In the genomic region with DNA sequence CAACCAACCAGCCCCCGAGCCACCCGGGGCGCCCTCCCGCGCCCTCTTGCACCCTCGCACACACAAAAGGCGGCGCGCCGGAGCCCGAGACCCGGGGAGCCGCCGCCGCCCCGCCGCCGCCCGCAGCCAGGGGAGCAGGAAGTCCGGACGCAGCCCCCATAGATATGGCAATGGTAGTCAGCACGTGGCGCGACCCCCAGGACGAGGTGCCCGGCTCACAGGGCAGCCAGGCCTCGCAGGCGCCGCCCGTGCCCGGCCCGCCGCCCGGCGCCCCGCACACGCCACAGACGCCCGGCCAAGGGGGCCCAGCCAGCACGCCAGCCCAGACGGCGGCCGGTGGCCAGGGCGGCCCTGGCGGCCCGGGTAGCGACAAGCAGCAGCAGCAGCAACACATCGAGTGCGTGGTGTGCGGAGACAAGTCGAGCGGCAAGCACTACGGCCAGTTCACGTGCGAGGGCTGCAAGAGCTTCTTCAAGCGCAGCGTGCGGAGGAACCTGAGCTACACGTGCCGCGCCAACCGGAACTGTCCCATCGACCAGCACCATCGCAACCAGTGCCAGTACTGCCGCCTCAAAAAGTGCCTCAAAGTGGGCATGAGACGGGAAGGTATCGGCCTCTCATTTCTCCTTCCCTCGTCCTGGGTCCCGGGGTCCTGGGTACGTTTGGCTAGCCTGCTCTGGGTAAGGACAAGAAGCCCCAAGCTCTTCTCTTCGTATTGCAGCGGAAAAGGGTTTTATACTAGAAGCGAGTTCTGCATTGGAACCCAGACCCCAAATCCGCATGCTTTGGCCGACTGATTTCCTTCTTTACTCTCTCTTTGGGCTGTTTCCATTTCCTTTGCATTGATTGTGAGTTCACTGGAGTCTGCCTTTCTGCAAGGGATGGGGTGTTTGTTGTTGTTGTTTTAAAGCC, we compare ENCODE assay signal across 8 cellular contexts. TPM values are rescaled to one million over a fixed set of nuclear protein-coding genes. Genes with fewer than 3 reads are reported as not detected.
DNase-seq lines count a peak whose midpoint lies in the region; ATAC-seq and TF ChIP-seq lines count a peak whose summit lies in the region.

No MANE protein-coding gene starts in this region.

- peak overlapping the region; percentile 74 to 93 (median 92) for H3K4me3 ChIP-seq in liver (ENCODE audit: low read depth in 1 of 3, low read length in 3 of 3)

- no peaks in the 10 kb centered on the region for H3K9me3 ChIP-seq in liver (ENCODE audit: control insufficient read depth in 4 of 4, low read length in 3 of 4)

- H3K36me3 Mint-ChIP-seq in MCF 10A (ENCODE audit: insufficient read depth, unreplicated experiment) (peaks cover 13% of the 10 kb centered on the region), type B pancreatic cell (peaks cover 50% of the 10 kb centered on the region)

- H3K27ac Mint-ChIP-seq in MCF 10A (ENCODE audit: low read depth, unreplicated experiment), result peak overlapping the region; percentile 98
- H3K27ac Mint-ChIP-seq in type B pancreatic cell, result peak overlapping the region; percentile 96

- TF ChIP-seq RAD21 in liver (IDR thresholded peaks at IDR 0.05), result peak in 1 of 2 donors; percentile 15

- CTCF ChIA-PET in MCF 10A (lab: Yijun Ruan, JAX), result interaction anchor here (0.6 to 1.2 kb wide), 3 partner anchors 8 to 23 kb away, joined by 3 to 5 read pairs (median 4); no protein-coding TSS in a partner anchor

- intact Hi-C loops in MCF 10A (cut with micrococcal nuclease), result loop anchor here (1.0 kb wide), 1 partner anchor 8 kb away; no protein-coding TSS in a partner anchor

- H3K36me3 ChIP-seq in liver (ENCODE audit: control insufficient read depth in 4 of 4, insufficient read depth in 3 of 4, low read depth in 1 of 4, low read length in 3 of 4), result peaks cover 0 to 5% (median 0%) of the 10 kb centered on the region in 4 donors

- H3K27me3 Mint-ChIP-seq in MCF 10A (ENCODE audit: insufficient read depth, unreplicated experiment), result no peaks in the 10 kb centered on the region
- peaks cover 19% of the 10 kb centered on the region for H3K27me3 Mint-ChIP-seq in type B pancreatic cell

- WGBS in liver, result 2% methylated on average over 75 of the region's 75 CpGs

- ATAC-seq in HG03521 (IDR thresholded peaks at IDR 0.05; ENCODE audit: unreplicated experiment) (no peak), HG03135 (IDR thresholded peaks at IDR 0.05; ENCODE audit: unreplicated experiment) (no peak), GM19467 (IDR thresholded peaks at IDR 0.05; ENCODE audit: unreplicated experiment) (no peak)

- peaks cover 3 to 39% (median 31%) of the 10 kb centered on the region in 4 donors for H3K4me1 ChIP-seq in liver (ENCODE audit: control insufficient read depth in 4 of 4, insufficient read depth in 4 of 4, low read length in 3 of 4)

- POLR2A ChIA-PET in MCF 10A (lab: Yijun Ruan, JAX), result interaction anchor here (0.5 to 7.6 kb wide), 9 partner anchors 7 to 1731 kb away, joined by 3 to 156 read pairs (median 3); no protein-coding TSS in a partner anchor

- DNase-seq in D341Med (ENCODE audit: low spot score) (peak; percentile 52), NCI-H1092 treated with DMSO at 0.1 percent for 48 hours (lab: John Stamatoyannopoulos, UW) (peak; percentile 37), MCF 10A (ENCODE audit: unreplicated experiment) (peak; percentile 73), type B pancreatic cell (ENCODE audit: extremely low spot score, unreplicated experiment) (peak; percentile 70)

- peaks cover 29% of the 10 kb centered on the region for H3K4me1 Mint-ChIP-seq in MCF 10A (ENCODE audit: insufficient read depth, unreplicated experiment)
- H3K4me1 Mint-ChIP-seq in type B pancreatic cell (ENCODE audit: unreplicated experiment), result peaks cover 22% of the 10 kb centered on the region

- H3K4me3 Mint-ChIP-seq in MCF 10A (ENCODE audit: unreplicated experiment) (peak overlapping the region; percentile 84), type B pancreatic cell (peak overlapping the region; percentile 96)

- BruUV-seq in MCF 10A (replicated peaks; lab: Mats Ljungman, UMichigan), result TSS peak; percentile 16

- peak overlapping the region; percentile 90 to 94 for H3K27ac ChIP-seq in liver (ENCODE audit: low read depth in 1 of 2, low read length in 2 of 2)

- no peaks in the 10 kb centered on the region for H3K27me3 ChIP-seq in liver (ENCODE audit: control insufficient read depth in 4 of 4, insufficient read depth in 4 of 4, low read length in 3 of 4)

- H3K9ac ChIP-seq in liver (ENCODE audit: low read depth in 1 of 2, low read length in 2 of 2), result peak overlapping the region; percentile 89 to 92

- no peak for TF ChIP-seq CTCF in MCF 10A (IDR thresholded peaks at IDR 0.05; ENCODE audit: unreplicated experiment)
- no peak for TF ChIP-seq CTCF in liver (IDR thresholded peaks at IDR 0.05; ENCODE audit: low read depth, low read length, missing input control)
- TF ChIP-seq CTCF in type B pancreatic cell (conservative IDR thresholded peaks at IDR 0.05), result no peak

- H3K9me3 Mint-ChIP-seq in MCF 10A (ENCODE audit: unreplicated experiment), result no peaks in the 10 kb centered on the region
- H3K9me3 Mint-ChIP-seq in type B pancreatic cell, result no peaks in the 10 kb centered on the region

TF ChIP-seq in liver, 16 proteins besides CTCF, POLR2A, EP300 and RAD21:
- TF ChIP-seq EGR1 (IDR thresholded peaks at IDR 0.05; ENCODE audit: low read depth in 2 of 2) (no peak), RXRA (IDR thresholded peaks at IDR 0.05) (no peak), HNF4G (IDR thresholded peaks at IDR 0.05) (no peak), FOXA2 (IDR thresholded peaks at IDR 0.05) (no peak), YY1 (IDR thresholded peaks at IDR 0.05) (peak; percentile 10), FOXA1 (IDR thresholded peaks at IDR 0.05) (no peak), ATF3 (IDR thresholded peaks at IDR 0.05) (no peak), HNF4A (conservative IDR thresholded peaks at IDR 0.05) (no peak)

RNA-seq across cellular contexts. Expression of gene NR2F2, which starts 1.7 kb away (rescaled TPM):
- total RNA-seq in MCF 10A (2022) (9.6 and 10.9 TPM in 2 replicates), liver (1 to 10 TPM; 5.9 to 6.4 TPM), type B pancreatic cell (ENCODE audit: low replicate concordance) (135 and 270 TPM in 2 replicates)
- polyA plus RNA-seq in liver, result 10 to 100 TPM; 12.0 to 22.4 TPM

Comparison
In these comparisons a context has a peak if more than half of its experiments do, and no peak if none do; other contexts are left out.
1. RNA of gene NR2F2, which starts 1.7 kb away (total RNA-seq): 135 to 270 TPM in type B pancreatic cell; 9.6 to 10.9 TPM in MCF 10A and 5.9 to 6.4 TPM in liver; every median in the first group is over 10 times any median in the second.
2. Peak in every context shown above with its lines, with median percentiles within 50 percentile points of each other: DNase-seq.